ENCODE assay signal across 9 cellular contexts in the genomic region with DNA sequence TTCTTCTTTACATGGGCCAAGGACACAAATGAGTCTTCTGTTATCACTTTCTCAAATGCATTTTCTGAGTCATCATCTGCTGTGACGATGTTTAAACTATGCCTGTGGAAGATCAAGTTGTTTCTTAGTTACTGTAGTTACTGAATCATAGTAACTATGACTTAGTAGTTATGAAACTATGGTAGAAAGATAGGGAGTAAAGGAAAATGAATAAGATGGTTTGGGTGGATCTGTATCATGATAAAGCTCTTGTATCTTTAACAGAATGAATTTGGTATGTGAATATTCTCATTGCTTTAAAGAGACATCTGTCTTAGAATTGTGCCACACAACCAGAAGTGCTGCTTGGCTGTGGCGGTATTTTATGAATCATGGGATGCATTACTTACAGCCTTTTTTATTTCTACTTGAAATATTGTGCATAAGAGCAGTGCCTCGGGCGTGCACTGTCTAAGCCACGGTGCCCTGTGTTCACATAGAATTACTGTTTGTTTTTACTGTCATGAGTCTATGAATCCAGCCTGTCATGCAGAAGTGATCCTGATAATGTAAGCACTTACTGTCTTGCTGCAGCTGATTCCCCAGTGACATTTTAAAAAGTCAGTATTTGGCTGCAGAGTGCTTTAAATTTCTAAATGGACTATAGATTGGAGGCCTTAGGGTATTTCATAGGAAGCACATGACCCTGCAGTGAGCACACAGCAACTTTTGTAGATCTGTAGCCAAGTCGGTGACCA.
DNase-seq lines count a peak whose midpoint lies in the region; ATAC-seq and TF ChIP-seq lines count a peak whose summit lies in the region.
"Had no signal": no experiment of that assay in that cellular context is flagged by ENCODE, and none has a peak within 500 bp of the region (broad histone marks: within the 10 kb centered on the region; RNA-seq: fewer than 3 reads in every experiment).

No MANE protein-coding gene starts in this region.

- H3K4me1 ChIP-seq in HAP-1 = peaks cover 13% of the 10 kb centered on the region

- peaks cover 32% of the 10 kb centered on the region for H3K4me1 Mint-ChIP-seq in T-helper 1 cell treated with Interleukin-12 subunit alpha and Interleukin-12 subunit beta and Interleukin-4 antibody, amounts not matched to agents 30 μg/mL and 1 μg/mL, for 36 hours (ENCODE audit: low read depth)

- H3K4me3 Mint-ChIP-seq in T-helper 1 cell treated with Interleukin-12 subunit alpha and Interleukin-12 subunit beta and Interleukin-4 antibody, amounts not matched to agents 30 μg/mL and 1 μg/mL, for 36 hours = no peak overlapping the region

- ATAC-seq in GM18861 (IDR thresholded peaks at IDR 0.05; ENCODE audit: unreplicated experiment) = no peak
- ATAC-seq in HG03469 (IDR thresholded peaks at IDR 0.05; ENCODE audit: unreplicated experiment) = no peak
- no peak for ATAC-seq in GM18858 (IDR thresholded peaks at IDR 0.05; ENCODE audit: unreplicated experiment)

- TF ChIP-seq CTCF in fibroblast of pulmonary artery (IDR thresholded peaks at IDR 0.05; ENCODE audit: low read length, missing control alignments) (no peak), retinal pigment epithelial cell (conservative IDR thresholded peaks at IDR 0.05; ENCODE audit: low read depth, low read length) (no peak)

- H3K9me3 Mint-ChIP-seq in T-helper 1 cell treated with Interleukin-12 subunit alpha and Interleukin-12 subunit beta and Interleukin-4 antibody, amounts not matched to agents 30 μg/mL and 1 μg/mL, for 36 hours = peaks cover under 1% of the 10 kb centered on the region

- H3K27ac Mint-ChIP-seq in T-helper 1 cell treated with Interleukin-12 subunit alpha and Interleukin-12 subunit beta and Interleukin-4 antibody, amounts not matched to agents 30 μg/mL and 1 μg/mL, for 36 hours = peak overlapping the region; percentile 54

- H3K27me3 ChIP-seq in HAP-1 (ENCODE audit: low read depth) = no peaks in the 10 kb centered on the region
- H3K27me3 ChIP-seq: upper lobe of left lung had no signal

- DNase-seq in HAP-1 (ENCODE audit: low spot score in 2 of 2) = peak; percentile 16 to 24
- peak; percentile 97 for DNase-seq in fibroblast of pulmonary artery (ENCODE audit: low read depth)
- peak; percentile 58 for DNase-seq in retinal pigment epithelial cell (ENCODE audit: low read depth)
- no peak for DNase-seq in NCI-H2171 treated with DMSO at 0.1 percent for 48 hours (lab: John Stamatoyannopoulos, UW)
- DNase-seq: upper lobe of left lung had no signal

- H3K36me3 Mint-ChIP-seq in T-helper 1 cell treated with Interleukin-12 subunit alpha and Interleukin-12 subunit beta and Interleukin-4 antibody, amounts not matched to agents 30 μg/mL and 1 μg/mL, for 36 hours (ENCODE audit: low read depth) = peaks cover 7% of the 10 kb centered on the region

- in situ Hi-C loops in HAP-1 (cut with MboI; ENCODE audit: low sequenced_read_pairs) = no loop called here

- H3K4me3 ChIP-seq in HAP-1 (no peak overlapping the region), fibroblast of pulmonary artery (replicated peaks; ENCODE audit: low read depth, low read length) (no peak overlapping the region), retinal pigment epithelial cell (ENCODE audit: low read length) (no peak overlapping the region)
- H3K4me3 ChIP-seq: upper lobe of left lung had no signal

- H3K36me3 ChIP-seq in HAP-1 (replicated peaks) = no peaks in the 10 kb centered on the region

- no peaks in the 10 kb centered on the region for H3K27me3 Mint-ChIP-seq in T-helper 1 cell treated with Interleukin-12 subunit alpha and Interleukin-12 subunit beta and Interleukin-4 antibody, amounts not matched to agents 30 μg/mL and 1 μg/mL, for 36 hours (ENCODE audit: low read depth)

- H3K9me3 ChIP-seq in HAP-1 = no peaks in the 10 kb centered on the region
- H3K9me3 ChIP-seq: upper lobe of left lung had no signal
